ENCODE assay signal across 1 cellular context in genomic region chr20:31906001-31906400, GRCh38.
TF ChIP-seq lines count a peak whose summit lies in the region.

No MANE protein-coding gene starts in this region.

TF ChIP-seq in HepG2, 621 proteins besides CTCF, POLR2A, EP300 and RAD21:
- TF ChIP-seq TERF1 (CRISPR knock-in tag; IDR thresholded peaks at IDR 0.05) (no peak), BRD4 (CRISPR knock-in tag; IDR thresholded peaks at IDR 0.05) (no peak), NFAT5 (CRISPR knock-in tag; IDR thresholded peaks at IDR 0.05) (no peak)
